19 cellular contexts compared by ENCODE assay signal in the genomic region with DNA sequence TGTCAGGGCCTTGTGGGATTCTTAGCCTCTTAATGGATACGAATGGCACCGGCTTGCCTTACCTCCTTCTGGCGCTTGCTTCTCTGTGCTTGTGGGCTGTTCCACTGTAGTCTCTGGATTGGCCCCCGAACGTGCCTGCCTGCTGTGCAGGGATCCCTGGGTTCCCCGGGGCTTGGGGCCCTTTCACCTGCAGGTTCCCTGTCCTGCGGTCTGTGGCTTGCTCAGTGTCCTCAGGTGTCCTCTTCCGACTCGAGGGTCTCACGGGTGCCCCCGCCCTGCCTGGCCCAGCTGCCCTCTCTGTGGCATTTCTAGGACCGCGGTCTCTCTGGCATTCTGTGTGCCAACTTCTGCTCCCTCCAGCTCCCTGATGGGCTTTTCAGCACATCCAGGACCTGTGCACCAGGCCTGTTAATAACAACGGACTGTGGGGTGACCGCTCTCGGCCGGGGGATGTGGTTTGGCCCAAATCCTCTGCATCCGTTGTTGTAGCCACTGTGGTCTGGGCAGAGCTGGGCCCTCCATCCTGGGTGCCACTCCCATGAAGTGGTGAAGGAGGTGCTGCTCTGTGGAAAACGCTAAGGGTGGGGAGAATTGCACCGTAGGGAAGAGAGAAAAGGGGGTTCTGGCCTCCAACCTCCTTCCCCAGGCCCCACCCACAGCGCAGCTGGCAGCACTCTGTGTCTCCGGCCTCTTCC. TPM values are rescaled to one million over a fixed set of nuclear protein-coding genes. Genes with fewer than 3 reads are reported as not detected.
DNase-seq lines count a peak whose midpoint lies in the region; ATAC-seq and TF ChIP-seq lines count a peak whose summit lies in the region.
"Had no signal": no experiment of that assay in that cellular context is flagged by ENCODE, and none has a peak within 500 bp of the region (broad histone marks: within the 10 kb centered on the region; RNA-seq: fewer than 3 reads in every experiment).

No MANE protein-coding gene starts in this region.

- DNase-seq in Panc1 (ENCODE audit: low read depth, low spot score) (no peak), mesothelial cell of epicardium (ENCODE audit: low spot score in 2 of 2, unreplicated experiment in 2 of 2) (no peak), transverse colon (no peak), NCI-H1105 treated with DMSO at 0.1 percent for 48 hours (lab: John Stamatoyannopoulos, UW) (no peak), cerebellar cortex (ENCODE audit: low spot score) (no peak), NCI-H2029 treated with DMSO at 0.1 percent for 48 hours (lab: John Stamatoyannopoulos, UW) (no peak)
- DNase-seq: activated CD4-positive, alpha-beta memory T cell treated with anti-CD3 and anti-CD28 coated beads for 36 hours; activated T-cell treated with anti-CD3 and anti-CD28 coated beads, Interleukin-2, amount 50 U/mL, for 72 hours; DMS 273 treated with DMSO at 0.1 percent for 48 hours; GF-D8; GOT3; NCI-H187 treated with DMSO at 0.1 percent for 48 hours; NCI-H524 treated with DMSO at 0.1 percent for 48 hours had no signal

- intact Hi-C loops in Panc1 (cut with micrococcal nuclease; ENCODE audit: unreplicated experiment) = loop anchor here (10.0 kb wide), 1 partner anchor 47 kb away; no protein-coding TSS in a partner anchor
- intact Hi-C loops in transverse colon (cut with DNase I; ENCODE audit: low total_unique reads) = no loop called here

- in situ Hi-C loops in Panc1 (cut with HindIII; ENCODE audit: low pct_unique_long_range_greater_than_20kb, low sequenced_read_pairs) (no loop called here), transverse colon (cut with MboI; ENCODE audit: low pct_ligation_motif_present in 1 of 4, low pct_unique_long_range_greater_than_20kb in 1 of 4, low sequenced_read_pairs in 3 of 4) (no loop called here)

- 56% methylated on average over 5 of the region's 22 CpGs; no CpG with 5 or more reads in 1 of the 2 donors for WGBS in gastroesophageal sphincter (ENCODE audit: low coverage in 1 of 2), 2 donors
- 73% methylated on average over 22 of the region's 22 CpGs; no CpG with 5 or more reads in 1 of the 2 donors for WGBS in transverse colon (ENCODE audit: low coverage in 1 of 2), 2 donors

- TF ChIP-seq POLR2A in gastroesophageal sphincter (IDR thresholded peaks at IDR 0.05) (no peak), transverse colon (IDR thresholded peaks at IDR 0.05) (no peak)

- H3K27ac ChIP-seq in Panc1 (ENCODE audit: low read length) (peak overlapping the region; percentile 93), gastroesophageal sphincter (peak overlapping the region in 3 of 4 donors; percentile 12 to 19 (median 17)), transverse colon (peak overlapping the region in 3 of 4 donors; percentile 11 to 18 (median 18))
- H3K27ac ChIP-seq: BLaER1, neutrophil, skin epidermis, thyroid gland had no signal

- ATAC-seq in Panc1 (0 out of 2 replicates have a peak, but pooled peaks have one; percentile 1), gastroesophageal sphincter (no peak)
- ATAC-seq: activated T-cell treated with anti-CD3 and anti-CD28 coated beads, Interleukin-2, amount 50 U/mL, for 72 hours had no signal

- no TSS peak for BruUV-seq in Panc1 (replicated peaks; lab: Mats Ljungman, UMichigan)

- H3K4me3 ChIP-seq in Panc1 (ENCODE audit: low read depth in 2 of 2, low read length in 2 of 2) (peak overlapping the region; percentile 19 to 33), gastroesophageal sphincter (no peak overlapping the region), transverse colon (no peak overlapping the region)
- H3K4me3 ChIP-seq: BLaER1, skin epidermis, thyroid gland had no signal

- POLR2A ChIA-PET in Panc1 (lab: Charles Lee) = no interaction called here

- CTCF ChIA-PET in Panc1 (lab: Charles Lee) = interaction anchor here (0.7 kb wide), 1 partner anchor 123 kb away, joined by 9 read pairs; no protein-coding TSS in a partner anchor

- H3K27me3 ChIP-seq in Panc1 (ENCODE audit: control insufficient read depth, insufficient read depth, low read length) = no peaks in the 10 kb centered on the region
- H3K27me3 ChIP-seq in gastroesophageal sphincter = no peaks in the 10 kb centered on the region
- H3K27me3 ChIP-seq in transverse colon = no peaks in the 10 kb centered on the region
- H3K27me3 ChIP-seq: thyroid gland had no signal

- H3K9me3 ChIP-seq in Panc1 (ENCODE audit: control insufficient read depth, insufficient read depth, low read depth, low read length) (no peaks in the 10 kb centered on the region), gastroesophageal sphincter (no peaks in the 10 kb centered on the region), transverse colon (no peaks in the 10 kb centered on the region)
- H3K9me3 ChIP-seq: BLaER1, neutrophil, thyroid gland had no signal

- H3K36me3 ChIP-seq in Panc1 (ENCODE audit: control insufficient read depth, insufficient read depth, low read length) (no peaks in the 10 kb centered on the region; the same call in 1 of the 2 replicates), gastroesophageal sphincter (no peaks in the 10 kb centered on the region), transverse colon (no peaks in the 10 kb centered on the region)
- H3K36me3 ChIP-seq: BLaER1, neutrophil, thyroid gland had no signal

- H3K36me3 Mint-ChIP-seq in mesothelial cell of epicardium = no peaks in the 10 kb centered on the region
- H3K36me3 Mint-ChIP-seq: activated CD4-positive, alpha-beta memory T cell treated with anti-CD3 and anti-CD28 coated beads for 36 hours had no signal

- TF ChIP-seq EP300 in gastroesophageal sphincter (IDR thresholded peaks at IDR 0.05) (no peak), transverse colon (IDR thresholded peaks at IDR 0.05; ENCODE audit: low read depth) (no peak)

- TF ChIP-seq CTCF in Panc1 (IDR thresholded peaks at IDR 0.05) = no peak
- TF ChIP-seq CTCF in gastroesophageal sphincter (IDR thresholded peaks at IDR 0.05) = no peak
- no peak for TF ChIP-seq CTCF in mesothelial cell of epicardium (IDR thresholded peaks at IDR 0.05; ENCODE audit: unreplicated experiment)
- no peak for TF ChIP-seq CTCF in transverse colon (IDR thresholded peaks at IDR 0.05)

- peak overlapping the region; percentile 71 for H3K27ac Mint-ChIP-seq in mesothelial cell of epicardium
- H3K27ac Mint-ChIP-seq: activated CD4-positive, alpha-beta memory T cell treated with anti-CD3 and anti-CD28 coated beads for 36 hours; activated T-cell treated with anti-CD3 and anti-CD28 coated beads, Interleukin-2, amount 50 U/mL, for 72 hours had no signal

- peaks cover 65% of the 10 kb centered on the region for H3K4me1 Mint-ChIP-seq in mesothelial cell of epicardium
- H3K4me1 Mint-ChIP-seq: central memory CD8-positive, alpha-beta T cell had no signal

- H3K4me3 Mint-ChIP-seq in mesothelial cell of epicardium = no peak overlapping the region
- H3K4me3 Mint-ChIP-seq: activated CD4-positive, alpha-beta memory T cell treated with anti-CD3 and anti-CD28 coated beads for 36 hours; activated T-cell treated with anti-CD3 and anti-CD28 coated beads, Interleukin-2, amount 50 U/mL, for 72 hours; central memory CD8-positive, alpha-beta T cell had no signal

- H3K9me3 Mint-ChIP-seq in mesothelial cell of epicardium = no peaks in the 10 kb centered on the region
- H3K9me3 Mint-ChIP-seq: activated CD4-positive, alpha-beta memory T cell treated with anti-CD3 and anti-CD28 coated beads for 36 hours; activated T-cell treated with anti-CD3 and anti-CD28 coated beads, Interleukin-2, amount 50 U/mL, for 72 hours; central memory CD8-positive, alpha-beta T cell had no signal

- no peaks in the 10 kb centered on the region for H3K27me3 Mint-ChIP-seq in mesothelial cell of epicardium (ENCODE audit: low read depth)

- H3K4me1 ChIP-seq in Panc1 (ENCODE audit: control insufficient read depth, insufficient read depth, low read length) (peaks cover 84% of the 10 kb centered on the region), gastroesophageal sphincter (peaks cover 0 to 61% (median 0%) of the 10 kb centered on the region in 3 donors), transverse colon (peaks cover 0 to 9% (median 2%) of the 10 kb centered on the region in 4 donors)

RNA-seq across cellular contexts. Expression of a gene that starts 12.4 kb away (rescaled TPM):
- total RNA-seq in Panc1 (2021; ENCODE audit: unreplicated experiment) (676 TPM), gastroesophageal sphincter (100 to 1,000 TPM in 1 of 4 donors, 10 to 100 TPM in 3; 69.3 to 116 (median 78.4) TPM), mesothelial cell of epicardium (302 to 315 TPM (median 305 TPM) in 3 replicates), transverse colon (100 to 1,000 TPM in 1 of 4 donors, 10 to 100 TPM in 3; 19.3 to 121 (median 23.3) TPM)
- 1,186 TPM for polyA plus RNA-seq in Panc1 (2012; ENCODE audit: insufficient read length)

Comparison
In these comparisons a context has a peak if more than half of its experiments do, and no peak if none do; other contexts are left out.
1. H3K27ac ChIP-seq: peak in every context shown above with its lines; median percentile 93 in Panc1; 18 in transverse colon; 17 in gastroesophageal sphincter.
2. H3K4me3 ChIP-seq: peak in Panc1 (2 of 2); none in gastroesophageal sphincter (0 of 2) and transverse colon (0 of 4).